Comparison of ENCODE assay signal across 1 cellular context in the genomic region with DNA sequence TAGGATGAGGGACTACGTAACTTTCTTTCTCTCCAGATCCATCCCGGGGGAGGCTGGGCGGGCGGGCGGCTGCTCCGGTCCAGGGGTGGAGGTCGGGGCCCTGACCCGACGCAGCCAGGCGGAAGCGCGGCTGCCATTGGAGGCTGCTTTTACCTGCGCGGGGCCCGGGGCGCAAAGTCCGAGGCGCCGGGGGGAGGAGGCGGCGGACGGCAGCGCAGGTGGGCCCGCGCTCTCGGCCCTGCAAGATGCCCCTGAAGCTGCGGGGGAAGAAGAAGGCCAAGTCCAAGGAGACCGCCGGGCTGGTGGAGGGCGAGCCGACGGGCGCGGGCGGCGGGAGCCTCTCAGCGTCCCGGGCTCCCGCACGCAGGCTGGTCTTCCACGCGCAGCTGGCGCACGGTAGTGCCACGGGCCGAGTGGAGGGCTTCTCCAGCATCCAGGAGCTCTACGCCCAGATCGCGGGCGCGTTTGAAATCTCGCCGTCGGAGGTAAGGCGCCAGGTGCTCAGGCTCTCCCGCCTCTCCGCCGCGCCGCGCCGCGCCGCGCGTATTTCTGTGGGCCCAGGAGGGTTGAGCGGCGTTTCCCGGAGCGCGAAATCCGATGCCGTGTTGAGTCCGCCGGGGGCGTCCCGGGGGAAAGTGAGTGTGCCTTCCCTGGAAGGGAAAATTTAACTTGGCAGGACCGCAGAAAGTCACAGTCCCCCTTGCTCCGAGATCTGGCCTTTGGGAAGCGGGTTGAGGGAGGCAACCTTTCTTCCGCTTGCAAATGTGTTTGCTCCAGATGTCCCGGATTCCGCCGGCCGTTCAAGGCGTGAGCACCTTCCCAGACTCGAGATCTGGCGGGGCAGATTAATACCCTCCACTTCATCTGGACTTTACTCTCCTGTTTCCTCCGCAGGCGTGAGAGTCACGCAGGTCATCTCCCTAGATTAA.
A peak's percentile ranks its signal among the peaks of the same experiment; 100 is the strongest.
TF ChIP-seq lines count a peak whose summit lies in the region.

A gene with protein sequence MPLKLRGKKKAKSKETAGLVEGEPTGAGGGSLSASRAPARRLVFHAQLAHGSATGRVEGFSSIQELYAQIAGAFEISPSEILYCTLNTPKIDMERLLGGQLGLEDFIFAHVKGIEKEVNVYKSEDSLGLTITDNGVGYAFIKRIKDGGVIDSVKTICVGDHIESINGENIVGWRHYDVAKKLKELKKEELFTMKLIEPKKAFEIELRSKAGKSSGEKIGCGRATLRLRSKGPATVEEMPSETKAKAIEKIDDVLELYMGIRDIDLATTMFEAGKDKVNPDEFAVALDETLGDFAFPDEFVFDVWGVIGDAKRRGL (plus strand): TSS at position 117 of the 929 bp plus-strand sequence. CDS start 129 bp downstream, at position 246.

TF ChIP-seq in HepG2, 621 proteins besides CTCF, POLR2A, EP300 and RAD21 (continued from another document and continues in another):
- TF ChIP-seq RARA (CRISPR knock-in tag; IDR thresholded peaks at IDR 0.05) (peak; percentile 84), TAF15 (IDR thresholded peaks at IDR 0.05; ENCODE audit: low read depth, low read length, poor library complexity, severe bottlenecking) (peak; percentile 38), TMF1 (CRISPR knock-in tag; IDR thresholded peaks at IDR 0.05; ENCODE audit: low read depth) (peak; percentile 87), POLR2G (IDR thresholded peaks at IDR 0.05; ENCODE audit: low read depth, low read length) (peak; percentile 77), ZNF354B (CRISPR knock-in tag; IDR thresholded peaks at IDR 0.05) (no peak; the same call in 1 of the 2 replicates), SNAPC2 (CRISPR knock-in tag; IDR thresholded peaks at IDR 0.05) (no peak; the same call in 1 of the 2 replicates), ZNF546 (CRISPR knock-in tag; conservative IDR thresholded peaks at IDR 0.05) (0 out of 2 replicates have a peak, but pooled peaks have one; percentile 15), HDAC6 (IDR thresholded peaks at IDR 0.05; ENCODE audit: low read depth, low read length) (no peak), RBAK (CRISPR knock-in tag; IDR thresholded peaks at IDR 0.05) (no peak), FOXA3 (CRISPR knock-in tag; IDR thresholded peaks at IDR 0.05) (peak; percentile 31; the same call in 1 of the 2 replicates), MIER3 (CRISPR knock-in tag; IDR thresholded peaks at IDR 0.05; ENCODE audit: borderline replicate concordance) (no peak), FOXM1 (CRISPR knock-in tag; IDR thresholded peaks at IDR 0.05) (no peak), ZNF264 (CRISPR knock-in tag; IDR thresholded peaks at IDR 0.05) (no peak), TBX2 (CRISPR knock-in tag; IDR thresholded peaks at IDR 0.05; ENCODE audit: borderline replicate concordance) (peak; percentile 17; the same call in 1 of the 2 replicates), KLF16 (CRISPR knock-in tag; IDR thresholded peaks at IDR 0.05) (peak in 1 of 2 experiments; percentile 66; a peak in 2 of 4 replicates), CREM (IDR thresholded peaks at IDR 0.05) (no peak), CREM (CRISPR knock-in tag; IDR thresholded peaks at IDR 0.05) (no peak), DNMT1 (CRISPR knock-in tag; IDR thresholded peaks at IDR 0.05) (no peak), PHF5A (CRISPR knock-in tag; IDR thresholded peaks at IDR 0.05; ENCODE audit: low read depth, unreplicated experiment) (no peak), HNRNPH1 (optimal IDR thresholded peaks at IDR 0.05; ENCODE audit: low read depth, low read length) (no peak), ZFP37 (CRISPR knock-in tag; IDR thresholded peaks at IDR 0.05; ENCODE audit: borderline replicate concordance) (no peak), ADNP (CRISPR knock-in tag; IDR thresholded peaks at IDR 0.05) (no peak), MEIS1 (CRISPR knock-in tag; IDR thresholded peaks at IDR 0.05; ENCODE audit: borderline replicate concordance) (no peak), ZNF382 (CRISPR knock-in tag; IDR thresholded peaks at IDR 0.05; ENCODE audit: borderline replicate concordance) (no peak), STAG1 (CRISPR knock-in tag; IDR thresholded peaks at IDR 0.05) (no peak), CBX5 (CRISPR knock-in tag; IDR thresholded peaks at IDR 0.05; ENCODE audit: borderline replicate concordance) (no peak), EED (CRISPR knock-in tag; IDR thresholded peaks at IDR 0.05) (no peak), NR2F1 (CRISPR knock-in tag; IDR thresholded peaks at IDR 0.05) (peak; percentile 88 to 90), SKI (IDR thresholded peaks at IDR 0.05; ENCODE audit: partially characterized antibody) (peak; percentile 4), RBM39 (IDR thresholded peaks at IDR 0.05; ENCODE audit: low read depth, low read length, poor library complexity, severe bottlenecking) (peak; percentile 68), MAFK (conservative IDR thresholded peaks at IDR 0.05 in 1 of 2, IDR thresholded peaks at IDR 0.05 in 1 of 2; ENCODE audit: low read length in 2 of 2) (no peak), ZNF530 (CRISPR knock-in tag; IDR thresholded peaks at IDR 0.05; ENCODE audit: low read depth) (no peak), MXI1 (IDR thresholded peaks at IDR 0.05; ENCODE audit: borderline replicate concordance, low read depth, low read length) (no peak; the same call in 2 of the 3 replicates), ZNF44 (CRISPR knock-in tag; IDR thresholded peaks at IDR 0.05) (no peak), SSRP1 (CRISPR knock-in tag; IDR thresholded peaks at IDR 0.05) (no peak)
- TF ChIP-seq, protein P1, sequence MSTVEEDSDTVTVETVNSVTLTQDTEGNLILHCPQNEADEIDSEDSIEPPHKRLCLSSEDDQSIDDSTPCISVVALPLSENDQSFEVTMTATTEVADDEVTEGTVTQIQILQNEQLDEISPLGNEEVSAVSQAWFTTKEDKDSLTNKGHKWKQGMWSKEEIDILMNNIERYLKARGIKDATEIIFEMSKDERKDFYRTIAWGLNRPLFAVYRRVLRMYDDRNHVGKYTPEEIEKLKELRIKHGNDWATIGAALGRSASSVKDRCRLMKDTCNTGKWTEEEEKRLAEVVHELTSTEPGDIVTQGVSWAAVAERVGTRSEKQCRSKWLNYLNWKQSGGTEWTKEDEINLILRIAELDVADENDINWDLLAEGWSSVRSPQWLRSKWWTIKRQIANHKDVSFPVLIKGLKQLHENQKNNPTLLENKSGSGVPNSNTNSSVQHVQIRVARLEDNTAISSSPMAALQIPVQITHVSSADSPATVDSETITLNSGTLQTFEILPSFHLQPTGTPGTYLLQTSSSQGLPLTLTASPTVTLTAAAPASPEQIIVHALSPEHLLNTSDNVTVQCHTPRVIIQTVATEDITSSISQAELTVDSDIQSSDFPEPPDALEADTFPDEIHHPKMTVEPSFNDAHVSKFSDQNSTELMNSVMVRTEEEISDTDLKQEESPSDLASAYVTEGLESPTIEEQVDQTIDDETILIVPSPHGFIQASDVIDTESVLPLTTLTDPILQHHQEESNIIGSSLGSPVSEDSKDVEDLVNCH (CRISPR knock-in tag; IDR thresholded peaks at IDR 0.05): no peak
- TF ChIP-seq, protein P2, sequence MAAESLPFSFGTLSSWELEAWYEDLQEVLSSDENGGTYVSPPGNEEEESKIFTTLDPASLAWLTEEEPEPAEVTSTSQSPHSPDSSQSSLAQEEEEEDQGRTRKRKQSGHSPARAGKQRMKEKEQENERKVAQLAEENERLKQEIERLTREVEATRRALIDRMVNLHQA (CRISPR knock-in tag; IDR thresholded peaks at IDR 0.05): no peak
- TF ChIP-seq, protein P3, sequence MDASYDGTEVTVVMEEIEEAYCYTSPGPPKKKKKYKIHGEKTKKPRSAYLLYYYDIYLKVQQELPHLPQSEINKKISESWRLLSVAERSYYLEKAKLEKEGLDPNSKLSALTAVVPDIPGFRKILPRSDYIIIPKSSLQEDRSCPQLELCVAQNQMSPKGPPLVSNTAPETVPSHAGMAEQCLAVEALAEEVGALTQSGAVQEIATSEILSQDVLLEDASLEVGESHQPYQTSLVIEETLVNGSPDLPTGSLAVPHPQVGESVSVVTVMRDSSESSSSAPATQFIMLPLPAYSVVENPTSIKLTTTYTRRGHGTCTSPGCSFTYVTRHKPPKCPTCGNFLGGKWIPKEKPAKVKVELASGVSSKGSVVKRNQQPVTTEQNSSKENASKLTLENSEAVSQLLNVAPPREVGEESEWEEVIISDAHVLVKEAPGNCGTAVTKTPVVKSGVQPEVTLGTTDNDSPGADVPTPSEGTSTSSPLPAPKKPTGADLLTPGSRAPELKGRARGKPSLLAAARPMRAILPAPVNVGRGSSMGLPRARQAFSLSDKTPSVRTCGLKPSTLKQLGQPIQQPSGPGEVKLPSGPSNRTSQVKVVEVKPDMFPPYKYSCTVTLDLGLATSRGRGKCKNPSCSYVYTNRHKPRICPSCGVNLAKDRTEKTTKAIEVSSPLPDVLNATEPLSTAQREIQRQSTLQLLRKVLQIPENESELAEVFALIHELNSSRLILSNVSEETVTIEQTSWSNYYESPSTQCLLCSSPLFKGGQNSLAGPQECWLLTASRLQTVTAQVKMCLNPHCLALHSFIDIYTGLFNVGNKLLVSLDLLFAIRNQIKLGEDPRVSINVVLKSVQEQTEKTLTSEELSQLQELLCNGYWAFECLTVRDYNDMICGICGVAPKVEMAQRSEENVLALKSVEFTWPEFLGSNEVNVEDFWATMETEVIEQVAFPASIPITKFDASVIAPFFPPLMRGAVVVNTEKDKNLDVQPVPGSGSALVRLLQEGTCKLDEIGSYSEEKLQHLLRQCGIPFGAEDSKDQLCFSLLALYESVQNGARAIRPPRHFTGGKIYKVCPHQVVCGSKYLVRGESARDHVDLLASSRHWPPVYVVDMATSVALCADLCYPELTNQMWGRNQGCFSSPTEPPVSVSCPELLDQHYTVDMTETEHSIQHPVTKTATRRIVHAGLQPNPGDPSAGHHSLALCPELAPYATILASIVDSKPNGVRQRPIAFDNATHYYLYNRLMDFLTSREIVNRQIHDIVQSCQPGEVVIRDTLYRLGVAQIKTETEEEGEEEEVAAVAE (CRISPR knock-in tag; IDR thresholded peaks at IDR 0.05; ENCODE audit: borderline replicate concordance): no peak
- TF ChIP-seq, protein P4, sequence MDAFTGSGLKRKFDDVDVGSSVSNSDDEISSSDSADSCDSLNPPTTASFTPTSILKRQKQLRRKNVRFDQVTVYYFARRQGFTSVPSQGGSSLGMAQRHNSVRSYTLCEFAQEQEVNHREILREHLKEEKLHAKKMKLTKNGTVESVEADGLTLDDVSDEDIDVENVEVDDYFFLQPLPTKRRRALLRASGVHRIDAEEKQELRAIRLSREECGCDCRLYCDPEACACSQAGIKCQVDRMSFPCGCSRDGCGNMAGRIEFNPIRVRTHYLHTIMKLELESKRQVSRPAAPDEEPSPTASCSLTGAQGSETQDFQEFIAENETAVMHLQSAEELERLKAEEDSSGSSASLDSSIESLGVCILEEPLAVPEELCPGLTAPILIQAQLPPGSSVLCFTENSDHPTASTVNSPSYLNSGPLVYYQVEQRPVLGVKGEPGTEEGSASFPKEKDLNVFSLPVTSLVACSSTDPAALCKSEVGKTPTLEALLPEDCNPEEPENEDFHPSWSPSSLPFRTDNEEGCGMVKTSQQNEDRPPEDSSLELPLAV (CRISPR knock-in tag; conservative IDR thresholded peaks at IDR 0.05; ENCODE audit: low read depth): no peak
- TF ChIP-seq, protein P5, sequence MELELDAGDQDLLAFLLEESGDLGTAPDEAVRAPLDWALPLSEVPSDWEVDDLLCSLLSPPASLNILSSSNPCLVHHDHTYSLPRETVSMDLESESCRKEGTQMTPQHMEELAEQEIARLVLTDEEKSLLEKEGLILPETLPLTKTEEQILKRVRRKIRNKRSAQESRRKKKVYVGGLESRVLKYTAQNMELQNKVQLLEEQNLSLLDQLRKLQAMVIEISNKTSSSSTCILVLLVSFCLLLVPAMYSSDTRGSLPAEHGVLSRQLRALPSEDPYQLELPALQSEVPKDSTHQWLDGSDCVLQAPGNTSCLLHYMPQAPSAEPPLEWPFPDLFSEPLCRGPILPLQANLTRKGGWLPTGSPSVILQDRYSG (CRISPR knock-in tag; IDR thresholded peaks at IDR 0.05): no peak
- TF ChIP-seq, protein P6, sequence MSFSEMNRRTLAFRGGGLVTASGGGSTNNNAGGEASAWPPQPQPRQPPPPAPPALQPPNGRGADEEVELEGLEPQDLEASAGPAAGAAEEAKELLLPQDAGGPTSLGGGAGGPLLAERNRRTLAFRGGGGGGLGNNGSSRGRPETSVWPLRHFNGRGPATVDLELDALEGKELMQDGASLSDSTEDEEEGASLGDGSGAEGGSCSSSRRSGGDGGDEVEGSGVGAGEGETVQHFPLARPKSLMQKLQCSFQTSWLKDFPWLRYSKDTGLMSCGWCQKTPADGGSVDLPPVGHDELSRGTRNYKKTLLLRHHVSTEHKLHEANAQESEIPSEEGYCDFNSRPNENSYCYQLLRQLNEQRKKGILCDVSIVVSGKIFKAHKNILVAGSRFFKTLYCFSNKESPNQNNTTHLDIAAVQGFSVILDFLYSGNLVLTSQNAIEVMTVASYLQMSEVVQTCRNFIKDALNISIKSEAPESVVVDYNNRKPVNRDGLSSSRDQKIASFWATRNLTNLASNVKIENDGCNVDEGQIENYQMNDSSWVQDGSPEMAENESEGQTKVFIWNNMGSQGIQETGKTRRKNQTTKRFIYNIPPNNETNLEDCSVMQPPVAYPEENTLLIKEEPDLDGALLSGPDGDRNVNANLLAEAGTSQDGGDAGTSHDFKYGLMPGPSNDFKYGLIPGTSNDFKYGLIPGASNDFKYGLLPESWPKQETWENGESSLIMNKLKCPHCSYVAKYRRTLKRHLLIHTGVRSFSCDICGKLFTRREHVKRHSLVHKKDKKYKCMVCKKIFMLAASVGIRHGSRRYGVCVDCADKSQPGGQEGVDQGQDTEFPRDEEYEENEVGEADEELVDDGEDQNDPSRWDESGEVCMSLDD (CRISPR knock-in tag; IDR thresholded peaks at IDR 0.05; ENCODE audit: borderline replicate concordance): no peak
- TF ChIP-seq, protein P7, sequence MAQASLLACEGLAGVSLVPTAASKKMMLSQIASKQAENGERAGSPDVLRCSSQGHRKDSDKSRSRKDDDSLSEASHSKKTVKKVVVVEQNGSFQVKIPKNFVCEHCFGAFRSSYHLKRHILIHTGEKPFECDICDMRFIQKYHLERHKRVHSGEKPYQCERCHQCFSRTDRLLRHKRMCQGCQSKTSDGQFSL (CRISPR knock-in tag; IDR thresholded peaks at IDR 0.05): no peak
- TF ChIP-seq, protein P8, sequence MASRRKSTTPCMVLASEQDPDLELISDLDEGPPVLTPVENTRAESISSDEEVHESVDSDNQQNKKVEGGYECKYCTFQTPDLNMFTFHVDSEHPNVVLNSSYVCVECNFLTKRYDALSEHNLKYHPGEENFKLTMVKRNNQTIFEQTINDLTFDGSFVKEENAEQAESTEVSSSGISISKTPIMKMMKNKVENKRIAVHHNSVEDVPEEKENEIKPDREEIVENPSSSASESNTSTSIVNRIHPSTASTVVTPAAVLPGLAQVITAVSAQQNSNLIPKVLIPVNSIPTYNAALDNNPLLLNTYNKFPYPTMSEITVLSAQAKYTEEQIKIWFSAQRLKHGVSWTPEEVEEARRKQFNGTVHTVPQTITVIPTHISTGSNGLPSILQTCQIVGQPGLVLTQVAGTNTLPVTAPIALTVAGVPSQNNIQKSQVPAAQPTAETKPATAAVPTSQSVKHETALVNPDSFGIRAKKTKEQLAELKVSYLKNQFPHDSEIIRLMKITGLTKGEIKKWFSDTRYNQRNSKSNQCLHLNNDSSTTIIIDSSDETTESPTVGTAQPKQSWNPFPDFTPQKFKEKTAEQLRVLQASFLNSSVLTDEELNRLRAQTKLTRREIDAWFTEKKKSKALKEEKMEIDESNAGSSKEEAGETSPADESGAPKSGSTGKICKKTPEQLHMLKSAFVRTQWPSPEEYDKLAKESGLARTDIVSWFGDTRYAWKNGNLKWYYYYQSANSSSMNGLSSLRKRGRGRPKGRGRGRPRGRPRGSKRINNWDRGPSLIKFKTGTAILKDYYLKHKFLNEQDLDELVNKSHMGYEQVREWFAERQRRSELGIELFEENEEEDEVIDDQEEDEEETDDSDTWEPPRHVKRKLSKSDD (CRISPR knock-in tag; IDR thresholded peaks at IDR 0.05; ENCODE audit: low read depth): 0 out of 2 replicates have a peak, but pooled peaks have one; percentile 18
